ENCODE assay signal across 8 cellular contexts in genomic region chr5:179908528-179908927, GRCh38. TPM values are rescaled to one million over a fixed set of nuclear protein-coding genes. Genes with fewer than 3 reads are reported as not detected.
DNase-seq lines count a peak whose midpoint lies in the region; FAIRE-seq and TF ChIP-seq lines count a peak whose summit lies in the region.

No MANE protein-coding gene starts in this region.

- intact Hi-C loops in activated CD4-positive, alpha-beta T cell treated with anti-CD3 and anti-CD28 coated beads, Interleukin-2, amount 10 ng/mL, durations not matched to agents 24 days and 14 days (cut with micrococcal nuclease): no loop called here
- intact Hi-C loops in activated T-helper 2 cell treated with anti-CD3 and anti-CD28 coated beads, Interferon-gamma antibody, Interleukin-2, Interleukin-4, amounts not matched to agents 10 μg/mL and 5 μg/mL and 100 μg/mL, durations not matched to agents 14 hours and 24 hours and 36 hours (cut with micrococcal nuclease): loop anchor here (2.0 to 10.0 kb wide), 4 partner anchors 106 to 234 kb away; partner anchors contain the start of gene RNF130
- intact Hi-C loops in kidney (cut with DNase I): no loop called here

- no peak for DNase-seq in activated CD4-positive, alpha-beta T cell treated with anti-CD3 and anti-CD28 coated beads, Interleukin-2, amount 10 ng/mL, durations not matched to agents 24 days and 14 days
- no peak for DNase-seq in activated CD4-positive, alpha-beta T cell treated with anti-CD3 and anti-CD28 coated beads for 4 hours
- no peak for DNase-seq in activated T-helper 2 cell treated with anti-CD3 and anti-CD28 coated beads, Interferon-gamma antibody, Interleukin-2, Interleukin-4, amounts not matched to agents 10 μg/mL and 5 μg/mL and 100 μg/mL, durations not matched to agents 14 hours and 24 hours and 36 hours (ENCODE audit: low spot score)
- DNase-seq in kidney (peak; percentile 79), suprapubic skin (ENCODE audit: low spot score in 2 of 2) (no peak), SKM-1 treated with dmso at 0.1 percent for 144 hours (lab: John Stamatoyannopoulos, UW; ENCODE audit: unreplicated experiment) (no peak), frontal cortex (ENCODE audit: low spot score in 2 of 2) (no peak), GM13977 (ENCODE audit: low spot score) (no peak)

- H3K36me3 ChIP-seq in kidney (ENCODE audit: control insufficient read depth in 1 of 2, insufficient read depth in 2 of 2, low read length in 2 of 2) (peaks cover 4% of the 10 kb centered on the region in 2 donors), suprapubic skin (peaks cover 11% of the 10 kb centered on the region)

- H3K4me1 Mint-ChIP-seq in activated CD4-positive, alpha-beta T cell treated with anti-CD3 and anti-CD28 coated beads, Interleukin-2, amount 10 ng/mL, durations not matched to agents 24 days and 14 days: peaks cover 10% of the 10 kb centered on the region
- peaks cover 10% of the 10 kb centered on the region for H3K4me1 Mint-ChIP-seq in activated T-helper 2 cell treated with anti-CD3 and anti-CD28 coated beads, Interferon-gamma antibody, Interleukin-2, Interleukin-4, amounts not matched to agents 10 μg/mL and 5 μg/mL and 100 μg/mL, durations not matched to agents 14 hours and 24 hours and 36 hours (ENCODE audit: low read depth)

- peaks cover 15% of the 10 kb centered on the region for H3K36me3 Mint-ChIP-seq in activated CD4-positive, alpha-beta T cell treated with anti-CD3 and anti-CD28 coated beads, Interleukin-2, amount 10 ng/mL, durations not matched to agents 24 days and 14 days (ENCODE audit: low read depth)
- peaks cover 15% of the 10 kb centered on the region for H3K36me3 Mint-ChIP-seq in activated T-helper 2 cell treated with anti-CD3 and anti-CD28 coated beads, Interferon-gamma antibody, Interleukin-2, Interleukin-4, amounts not matched to agents 10 μg/mL and 5 μg/mL and 100 μg/mL, durations not matched to agents 14 hours and 24 hours and 36 hours (ENCODE audit: low read depth)

- peaks cover 0 to 6% of the 10 kb centered on the region in 2 donors for H3K4me1 ChIP-seq in kidney (ENCODE audit: control insufficient read depth in 1 of 2, insufficient read depth in 1 of 2, low read depth in 1 of 2, low read length in 2 of 2)
- peaks cover 42% of the 10 kb centered on the region for H3K4me1 ChIP-seq in suprapubic skin

- peak overlapping the region in 1 of 2 donors; percentile 53 for H3K9ac ChIP-seq in kidney (ENCODE audit: low read length in 2 of 2)

- H3K4me3 ChIP-seq in kidney (ENCODE audit: low read length in 2 of 2) (no peak overlapping the region), suprapubic skin (peak overlapping the region; percentile 63)

- no peaks in the 10 kb centered on the region for H3K27me3 Mint-ChIP-seq in activated CD4-positive, alpha-beta T cell treated with anti-CD3 and anti-CD28 coated beads, Interleukin-2, amount 10 ng/mL, durations not matched to agents 24 days and 14 days
- no peaks in the 10 kb centered on the region for H3K27me3 Mint-ChIP-seq in activated T-helper 2 cell treated with anti-CD3 and anti-CD28 coated beads, Interferon-gamma antibody, Interleukin-2, Interleukin-4, amounts not matched to agents 10 μg/mL and 5 μg/mL and 100 μg/mL, durations not matched to agents 14 hours and 24 hours and 36 hours (ENCODE audit: low read depth)

- in situ Hi-C loops in GM13977 (cut with MboI; ENCODE audit: low pct_unique_long_range_greater_than_20kb, low sequenced_read_pairs, unreplicated experiment): loop anchor here (10.0 kb wide), 1 partner anchor 114 kb away; the partner anchor contains the start of gene LTC4S

- TF ChIP-seq CTCF in kidney (IDR thresholded peaks at IDR 0.05; ENCODE audit: borderline replicate concordance, extremely low read depth, insufficient read depth) (no peak), suprapubic skin (IDR thresholded peaks at IDR 0.05) (no peak), GM13977 (IDR thresholded peaks at IDR 0.05; ENCODE audit: extremely low read depth, insufficient read depth, missing control alignments) (no peak)

- H3K4me3 Mint-ChIP-seq in activated CD4-positive, alpha-beta T cell treated with anti-CD3 and anti-CD28 coated beads, Interleukin-2, amount 10 ng/mL, durations not matched to agents 24 days and 14 days: peak overlapping the region; percentile 12
- peak overlapping the region; percentile 72 for H3K4me3 Mint-ChIP-seq in activated T-helper 2 cell treated with anti-CD3 and anti-CD28 coated beads, Interferon-gamma antibody, Interleukin-2, Interleukin-4, amounts not matched to agents 10 μg/mL and 5 μg/mL and 100 μg/mL, durations not matched to agents 14 hours and 24 hours and 36 hours (ENCODE audit: low read depth)

- no peak overlapping the region for H3K27ac Mint-ChIP-seq in activated CD4-positive, alpha-beta T cell treated with anti-CD3 and anti-CD28 coated beads, Interleukin-2, amount 10 ng/mL, durations not matched to agents 24 days and 14 days
- no peak overlapping the region for H3K27ac Mint-ChIP-seq in activated T-helper 2 cell treated with anti-CD3 and anti-CD28 coated beads, Interferon-gamma antibody, Interleukin-2, Interleukin-4, amounts not matched to agents 10 μg/mL and 5 μg/mL and 100 μg/mL, durations not matched to agents 14 hours and 24 hours and 36 hours

- TF ChIP-seq POLR2A in suprapubic skin (IDR thresholded peaks at IDR 0.05): no peak

- no peaks in the 10 kb centered on the region for H3K27me3 ChIP-seq in suprapubic skin

- no peak overlapping the region for H3K27ac ChIP-seq in kidney (ENCODE audit: low read depth in 2 of 2, low read length in 2 of 2)
- peak overlapping the region; percentile 81 for H3K27ac ChIP-seq in suprapubic skin

- FAIRE-seq in kidney (lab: Jason Lieb, UNC) (no peak), frontal cortex (lab: Jason Lieb, UNC) (no peak)

- H3K9me3 ChIP-seq in kidney (ENCODE audit: control insufficient read depth in 1 of 2, low read length in 2 of 2) (no peaks in the 10 kb centered on the region), suprapubic skin (no peaks in the 10 kb centered on the region)

- no peak for TF ChIP-seq EP300 in suprapubic skin (IDR thresholded peaks at IDR 0.05)

- H3K9me3 Mint-ChIP-seq in activated CD4-positive, alpha-beta T cell treated with anti-CD3 and anti-CD28 coated beads, Interleukin-2, amount 10 ng/mL, durations not matched to agents 24 days and 14 days: no peaks in the 10 kb centered on the region
- no peaks in the 10 kb centered on the region for H3K9me3 Mint-ChIP-seq in activated T-helper 2 cell treated with anti-CD3 and anti-CD28 coated beads, Interferon-gamma antibody, Interleukin-2, Interleukin-4, amounts not matched to agents 10 μg/mL and 5 μg/mL and 100 μg/mL, durations not matched to agents 14 hours and 24 hours and 36 hours

- WGBS in suprapubic skin: 83% methylated on average over 7 of the region's 16 CpGs

RNA-seq across cellular contexts. Expression of gene TBC1D9B, which starts 0.8 kb away (rescaled TPM):
- 129 and 138 TPM in 2 replicates for total RNA-seq in activated CD4-positive, alpha-beta T cell treated with anti-CD3 and anti-CD28 coated beads, Interleukin-2, amount 10 ng/mL, durations not matched to agents 24 days and 14 days
- 124 and 125 TPM in 2 replicates for total RNA-seq in activated T-helper 2 cell treated with anti-CD3 and anti-CD28 coated beads, Interferon-gamma antibody, Interleukin-2, Interleukin-4, amounts not matched to agents 10 μg/mL and 5 μg/mL and 100 μg/mL, durations not matched to agents 14 hours and 24 hours and 36 hours
- total RNA-seq in kidney (117 TPM), suprapubic skin (100 to 1,000 TPM in 3 of 4 donors, 10 to 100 TPM in 1; 97.5 to 177 (median 116) TPM), frontal cortex (24.1 TPM)
- polyA plus RNA-seq in kidney (ENCODE audit: insufficient read depth, low read depth, low replicate concordance): 49.5 TPM

RNA-seq across cellular contexts. Expression of gene MRNIP, which starts 49.9 kb away (rescaled TPM):
- 27.6 and 27.8 TPM in 2 replicates for total RNA-seq in activated CD4-positive, alpha-beta T cell treated with anti-CD3 and anti-CD28 coated beads, Interleukin-2, amount 10 ng/mL, durations not matched to agents 24 days and 14 days
- total RNA-seq in activated T-helper 2 cell treated with anti-CD3 and anti-CD28 coated beads, Interferon-gamma antibody, Interleukin-2, Interleukin-4, amounts not matched to agents 10 μg/mL and 5 μg/mL and 100 μg/mL, durations not matched to agents 14 hours and 24 hours and 36 hours: 24.4 and 30.1 TPM in 2 replicates
- 36.6 TPM for total RNA-seq in kidney
- 25.3 TPM for polyA plus RNA-seq in kidney (ENCODE audit: insufficient read depth, low read depth, low replicate concordance)
- 100 to 1,000 TPM in 1 of 4 donors, 10 to 100 TPM in 3; 11.6 to 102 (median 22.6) TPM for total RNA-seq in suprapubic skin
- total RNA-seq in frontal cortex: 28.1 TPM
